12 cellular contexts compared by ENCODE assay signal in the genomic region with DNA sequence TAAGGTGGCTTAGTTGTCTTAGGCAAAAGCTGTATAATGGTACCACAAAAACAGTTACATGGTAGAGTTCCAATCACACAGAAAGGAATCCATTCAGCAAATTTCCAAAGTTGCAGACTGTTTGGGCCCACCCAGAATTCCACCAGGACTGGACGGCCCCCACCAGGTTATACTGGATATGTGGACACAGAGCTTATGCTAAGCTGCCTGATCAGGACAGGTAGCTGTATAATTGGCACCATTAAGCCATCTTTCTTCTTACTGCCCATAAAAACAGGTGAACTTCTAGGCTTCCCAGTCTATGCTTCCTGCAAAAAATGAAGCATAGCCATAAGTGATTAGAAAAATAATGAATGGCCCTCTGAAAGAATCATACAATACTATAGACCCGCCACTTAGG. TPM values are rescaled to one million over a fixed set of nuclear protein-coding genes. Genes with fewer than 3 reads are reported as not detected.
"Had no signal": no experiment of that assay in that cellular context is flagged by ENCODE, and none has a peak within 500 bp of the region (broad histone marks: within the 10 kb centered on the region; RNA-seq: fewer than 3 reads in every experiment).

No MANE protein-coding gene starts in this region.

RNA-seq across cellular contexts. Expression of gene SMIM33, which starts 59.3 kb away (rescaled TPM):
- total RNA-seq: subcutaneous adipose tissue, suprapubic skin, temporal lobe, thoracic aorta, thyroid gland, tibial nerve, upper lobe of left lung, upper lobe of right lung, ureter, urinary bladder, uterus, vagina had no signal
- polyA plus RNA-seq: urinary bladder had no signal
